In the genomic region with DNA sequence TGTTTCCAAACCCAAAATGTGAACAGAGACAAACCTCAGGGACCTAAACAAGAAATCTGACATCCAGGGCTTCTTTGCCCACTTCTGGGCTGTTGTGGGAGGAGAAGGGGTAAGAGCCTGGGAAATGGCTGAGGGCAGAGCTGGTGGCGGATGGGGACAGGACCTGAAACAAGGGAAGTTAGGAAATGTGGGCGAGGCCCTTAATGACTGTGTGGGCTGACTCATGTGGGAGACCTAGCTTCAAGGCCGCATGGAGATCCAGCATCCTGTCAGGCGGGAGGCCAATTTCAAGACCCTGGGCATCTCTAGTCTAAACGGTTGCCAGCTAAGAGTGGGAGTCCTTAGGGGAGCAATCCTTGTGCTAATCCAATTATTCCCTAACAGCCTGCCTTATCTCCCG, we compare ENCODE assay signal across 2 cellular contexts.
A peak's percentile ranks its signal among the peaks of the same experiment; 100 is the strongest.
TF ChIP-seq lines count a peak whose summit lies in the region.

No MANE protein-coding gene starts in this region.

TF ChIP-seq in K562, 482 proteins besides CTCF, POLR2A, EP300 and RAD21:
- no peak for TF ChIP-seq ZNF165 (CRISPR knock-in tag; IDR thresholded peaks at IDR 0.05; ENCODE audit: borderline replicate concordance)
- no peak for TF ChIP-seq MAFF (IDR thresholded peaks at IDR 0.05; ENCODE audit: low read length)
- TF ChIP-seq TAF7 (tag; IDR thresholded peaks at IDR 0.05) = no peak
- no peak for TF ChIP-seq CC2D1A (IDR thresholded peaks at IDR 0.05)
- TF ChIP-seq, protein P1, sequence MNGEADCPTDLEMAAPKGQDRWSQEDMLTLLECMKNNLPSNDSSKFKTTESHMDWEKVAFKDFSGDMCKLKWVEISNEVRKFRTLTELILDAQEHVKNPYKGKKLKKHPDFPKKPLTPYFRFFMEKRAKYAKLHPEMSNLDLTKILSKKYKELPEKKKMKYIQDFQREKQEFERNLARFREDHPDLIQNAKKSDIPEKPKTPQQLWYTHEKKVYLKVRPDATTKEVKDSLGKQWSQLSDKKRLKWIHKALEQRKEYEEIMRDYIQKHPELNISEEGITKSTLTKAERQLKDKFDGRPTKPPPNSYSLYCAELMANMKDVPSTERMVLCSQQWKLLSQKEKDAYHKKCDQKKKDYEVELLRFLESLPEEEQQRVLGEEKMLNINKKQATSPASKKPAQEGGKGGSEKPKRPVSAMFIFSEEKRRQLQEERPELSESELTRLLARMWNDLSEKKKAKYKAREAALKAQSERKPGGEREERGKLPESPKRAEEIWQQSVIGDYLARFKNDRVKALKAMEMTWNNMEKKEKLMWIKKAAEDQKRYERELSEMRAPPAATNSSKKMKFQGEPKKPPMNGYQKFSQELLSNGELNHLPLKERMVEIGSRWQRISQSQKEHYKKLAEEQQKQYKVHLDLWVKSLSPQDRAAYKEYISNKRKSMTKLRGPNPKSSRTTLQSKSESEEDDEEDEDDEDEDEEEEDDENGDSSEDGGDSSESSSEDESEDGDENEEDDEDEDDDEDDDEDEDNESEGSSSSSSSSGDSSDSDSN (IDR thresholded peaks at IDR 0.05; ENCODE audit: borderline replicate concordance in 1 of 2, low read depth in 2 of 2, low read length in 2 of 2) = no peak
- TF ChIP-seq, protein P2, sequence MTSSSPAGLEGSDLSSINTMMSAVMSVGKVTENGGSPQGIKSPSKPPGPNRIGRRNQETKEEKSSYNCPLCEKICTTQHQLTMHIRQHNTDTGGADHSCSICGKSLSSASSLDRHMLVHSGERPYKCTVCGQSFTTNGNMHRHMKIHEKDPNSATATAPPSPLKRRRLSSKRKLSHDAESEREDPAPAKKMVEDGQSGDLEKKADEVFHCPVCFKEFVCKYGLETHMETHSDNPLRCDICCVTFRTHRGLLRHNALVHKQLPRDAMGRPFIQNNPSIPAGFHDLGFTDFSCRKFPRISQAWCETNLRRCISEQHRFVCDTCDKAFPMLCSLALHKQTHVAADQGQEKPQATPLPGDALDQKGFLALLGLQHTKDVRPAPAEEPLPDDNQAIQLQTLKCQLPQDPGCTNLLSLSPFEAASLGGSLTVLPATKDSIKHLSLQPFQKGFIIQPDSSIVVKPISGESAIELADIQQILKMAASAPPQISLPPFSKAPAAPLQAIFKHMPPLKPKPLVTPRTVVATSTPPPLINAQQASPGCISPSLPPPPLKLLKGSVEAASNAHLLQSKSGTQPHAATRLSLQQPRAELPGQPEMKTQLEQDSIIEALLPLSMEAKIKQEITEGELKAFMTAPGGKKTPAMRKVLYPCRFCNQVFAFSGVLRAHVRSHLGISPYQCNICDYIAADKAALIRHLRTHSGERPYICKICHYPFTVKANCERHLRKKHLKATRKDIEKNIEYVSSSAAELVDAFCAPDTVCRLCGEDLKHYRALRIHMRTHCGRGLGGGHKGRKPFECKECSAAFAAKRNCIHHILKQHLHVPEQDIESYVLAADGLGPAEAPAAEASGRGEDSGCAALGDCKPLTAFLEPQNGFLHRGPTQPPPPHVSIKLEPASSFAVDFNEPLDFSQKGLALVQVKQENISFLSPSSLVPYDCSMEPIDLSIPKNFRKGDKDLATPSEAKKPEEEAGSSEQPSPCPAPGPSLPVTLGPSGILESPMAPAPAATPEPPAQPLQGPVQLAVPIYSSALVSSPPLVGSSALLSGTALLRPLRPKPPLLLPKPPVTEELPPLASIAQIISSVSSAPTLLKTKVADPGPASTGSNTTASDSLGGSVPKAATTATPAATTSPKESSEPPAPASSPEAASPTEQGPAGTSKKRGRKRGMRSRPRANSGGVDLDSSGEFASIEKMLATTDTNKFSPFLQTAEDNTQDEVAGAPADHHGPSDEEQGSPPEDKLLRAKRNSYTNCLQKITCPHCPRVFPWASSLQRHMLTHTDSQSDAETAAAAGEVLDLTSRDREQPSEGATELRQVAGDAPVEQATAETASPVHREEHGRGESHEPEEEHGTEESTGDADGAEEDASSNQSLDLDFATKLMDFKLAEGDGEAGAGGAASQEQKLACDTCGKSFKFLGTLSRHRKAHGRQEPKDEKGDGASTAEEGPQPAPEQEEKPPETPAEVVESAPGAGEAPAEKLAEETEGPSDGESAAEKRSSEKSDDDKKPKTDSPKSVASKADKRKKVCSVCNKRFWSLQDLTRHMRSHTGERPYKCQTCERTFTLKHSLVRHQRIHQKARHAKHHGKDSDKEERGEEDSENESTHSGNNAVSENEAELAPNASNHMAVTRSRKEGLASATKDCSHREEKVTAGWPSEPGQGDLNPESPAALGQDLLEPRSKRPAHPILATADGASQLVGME (CRISPR knock-in tag; IDR thresholded peaks at IDR 0.05) = no peak
- TF ChIP-seq CREBBP (IDR thresholded peaks at IDR 0.05; ENCODE audit: low read depth, low read length) = no peak
- no peak for TF ChIP-seq GTF2A2 (tag; IDR thresholded peaks at IDR 0.05)
- TF ChIP-seq MEF2D (tag; conservative IDR thresholded peaks at IDR 0.05; ENCODE audit: low read depth) = no peak
- no peak for TF ChIP-seq ESRRB (CRISPR knock-in tag; IDR thresholded peaks at IDR 0.05; ENCODE audit: borderline replicate concordance)
- 0 out of 2 replicates have a peak, but pooled peaks have one; percentile 27 for TF ChIP-seq JUND (IDR thresholded peaks at IDR 0.05; ENCODE audit: borderline replicate concordance, low read depth, low read length)
- no peak; the same call in 2 of the 3 replicates for TF ChIP-seq JUND (tag; IDR thresholded peaks at IDR 0.05; ENCODE audit: borderline replicate concordance, low read depth, low read length)
- peak; percentile 67 for TF ChIP-seq FOSL1 (tag; conservative IDR thresholded peaks at IDR 0.05)
- TF ChIP-seq ZNF174 (CRISPR knock-in tag; IDR thresholded peaks at IDR 0.05) = no peak
- TF ChIP-seq CBX3 (IDR thresholded peaks at IDR 0.05; ENCODE audit: borderline replicate concordance in 1 of 2, low read length in 2 of 2) = no peak

TF ChIP-seq in HepG2, 621 proteins besides CTCF, POLR2A, EP300 and RAD21 (continues in another document):
- TF ChIP-seq ZBTB8A (CRISPR knock-in tag; IDR thresholded peaks at IDR 0.05; ENCODE audit: borderline replicate concordance, low read depth) = no peak
- TF ChIP-seq MXI1 (IDR thresholded peaks at IDR 0.05; ENCODE audit: borderline replicate concordance, low read depth, low read length) = no peak
- no peak for TF ChIP-seq PRPF4 (IDR thresholded peaks at IDR 0.05; ENCODE audit: low read depth, low read length, poor library complexity, severe bottlenecking)
- no peak for TF ChIP-seq ZSCAN30 (CRISPR knock-in tag; IDR thresholded peaks at IDR 0.05)
- TF ChIP-seq, protein P3, sequence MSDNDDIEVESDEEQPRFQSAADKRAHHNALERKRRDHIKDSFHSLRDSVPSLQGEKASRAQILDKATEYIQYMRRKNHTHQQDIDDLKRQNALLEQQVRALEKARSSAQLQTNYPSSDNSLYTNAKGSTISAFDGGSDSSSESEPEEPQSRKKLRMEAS (IDR thresholded peaks at IDR 0.05) = peak; percentile 54; the same call in 1 of the 2 replicates
- peak; percentile 34 for TF ChIP-seq XRCC5 (optimal IDR thresholded peaks at IDR 0.05; ENCODE audit: low read length)
- TF ChIP-seq TSC22D2 (CRISPR knock-in tag; IDR thresholded peaks at IDR 0.05; ENCODE audit: borderline replicate concordance) = no peak
- TF ChIP-seq ATF1 (CRISPR knock-in tag; IDR thresholded peaks at IDR 0.05) = no peak
- no peak for TF ChIP-seq ZSCAN21 (CRISPR knock-in tag; IDR thresholded peaks at IDR 0.05; ENCODE audit: borderline replicate concordance)
- TF ChIP-seq JUN (CRISPR knock-in tag; IDR thresholded peaks at IDR 0.05) = no peak
- no peak for TF ChIP-seq RARG (CRISPR knock-in tag; IDR thresholded peaks at IDR 0.05; ENCODE audit: low read depth)
- peak; percentile 37; the same call in 1 of the 2 replicates for TF ChIP-seq SOX5 (CRISPR knock-in tag; IDR thresholded peaks at IDR 0.05; ENCODE audit: borderline replicate concordance)
- TF ChIP-seq DR1 (CRISPR knock-in tag; IDR thresholded peaks at IDR 0.05) = no peak
- TF ChIP-seq, protein P4, sequence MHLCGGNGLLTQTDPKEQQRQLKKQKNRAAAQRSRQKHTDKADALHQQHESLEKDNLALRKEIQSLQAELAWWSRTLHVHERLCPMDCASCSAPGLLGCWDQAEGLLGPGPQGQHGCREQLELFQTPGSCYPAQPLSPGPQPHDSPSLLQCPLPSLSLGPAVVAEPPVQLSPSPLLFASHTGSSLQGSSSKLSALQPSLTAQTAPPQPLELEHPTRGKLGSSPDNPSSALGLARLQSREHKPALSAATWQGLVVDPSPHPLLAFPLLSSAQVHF (CRISPR knock-in tag; IDR thresholded peaks at IDR 0.05) = no peak
- TF ChIP-seq MAZ (IDR thresholded peaks at IDR 0.05; ENCODE audit: borderline replicate concordance, low read depth, low read length) = 0 out of 2 replicates have a peak, but pooled peaks have one; percentile 15
- no peak for TF ChIP-seq MAZ (CRISPR knock-in tag; IDR thresholded peaks at IDR 0.05; ENCODE audit: low read depth)
- TF ChIP-seq ZNF331 (CRISPR knock-in tag; IDR thresholded peaks at IDR 0.05) = no peak
- TF ChIP-seq, protein P5, sequence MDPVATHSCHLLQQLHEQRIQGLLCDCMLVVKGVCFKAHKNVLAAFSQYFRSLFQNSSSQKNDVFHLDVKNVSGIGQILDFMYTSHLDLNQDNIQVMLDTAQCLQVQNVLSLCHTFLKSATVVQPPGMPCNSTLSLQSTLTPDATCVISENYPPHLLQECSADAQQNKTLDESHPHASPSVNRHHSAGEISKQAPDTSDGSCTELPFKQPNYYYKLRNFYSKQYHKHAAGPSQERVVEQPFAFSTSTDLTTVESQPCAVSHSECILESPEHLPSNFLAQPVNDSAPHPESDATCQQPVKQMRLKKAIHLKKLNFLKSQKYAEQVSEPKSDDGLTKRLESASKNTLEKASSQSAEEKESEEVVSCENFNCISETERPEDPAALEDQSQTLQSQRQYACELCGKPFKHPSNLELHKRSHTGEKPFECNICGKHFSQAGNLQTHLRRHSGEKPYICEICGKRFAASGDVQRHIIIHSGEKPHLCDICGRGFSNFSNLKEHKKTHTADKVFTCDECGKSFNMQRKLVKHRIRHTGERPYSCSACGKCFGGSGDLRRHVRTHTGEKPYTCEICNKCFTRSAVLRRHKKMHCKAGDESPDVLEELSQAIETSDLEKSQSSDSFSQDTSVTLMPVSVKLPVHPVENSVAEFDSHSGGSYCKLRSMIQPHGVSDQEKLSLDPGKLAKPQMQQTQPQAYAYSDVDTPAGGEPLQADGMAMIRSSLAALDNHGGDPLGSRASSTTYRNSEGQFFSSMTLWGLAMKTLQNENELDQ (CRISPR knock-in tag; IDR thresholded peaks at IDR 0.05; ENCODE audit: borderline replicate concordance) = no peak
- no peak for TF ChIP-seq ZKSCAN5 (CRISPR knock-in tag; IDR thresholded peaks at IDR 0.05)
- TF ChIP-seq NFKB2 (CRISPR knock-in tag; IDR thresholded peaks at IDR 0.05; ENCODE audit: borderline replicate concordance) = no peak
- TF ChIP-seq CENPT (CRISPR knock-in tag; IDR thresholded peaks at IDR 0.05; ENCODE audit: low read depth) = no peak
- TF ChIP-seq, protein P6, sequence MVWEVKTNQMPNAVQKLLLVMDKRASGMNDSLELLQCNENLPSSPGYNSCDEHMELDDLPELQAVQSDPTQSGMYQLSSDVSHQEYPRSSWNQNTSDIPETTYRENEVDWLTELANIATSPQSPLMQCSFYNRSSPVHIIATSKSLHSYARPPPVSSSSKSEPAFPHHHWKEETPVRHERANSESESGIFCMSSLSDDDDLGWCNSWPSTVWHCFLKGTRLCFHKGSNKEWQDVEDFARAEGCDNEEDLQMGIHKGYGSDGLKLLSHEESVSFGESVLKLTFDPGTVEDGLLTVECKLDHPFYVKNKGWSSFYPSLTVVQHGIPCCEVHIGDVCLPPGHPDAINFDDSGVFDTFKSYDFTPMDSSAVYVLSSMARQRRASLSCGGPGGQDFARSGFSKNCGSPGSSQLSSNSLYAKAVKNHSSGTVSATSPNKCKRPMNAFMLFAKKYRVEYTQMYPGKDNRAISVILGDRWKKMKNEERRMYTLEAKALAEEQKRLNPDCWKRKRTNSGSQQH (CRISPR knock-in tag; IDR thresholded peaks at IDR 0.05; ENCODE audit: low read depth) = no peak
- no peak for TF ChIP-seq HHEX (CRISPR knock-in tag; IDR thresholded peaks at IDR 0.05)
- no peak for TF ChIP-seq MED1 (CRISPR knock-in tag; IDR thresholded peaks at IDR 0.05)
- no peak for TF ChIP-seq ZNF382 (CRISPR knock-in tag; IDR thresholded peaks at IDR 0.05; ENCODE audit: borderline replicate concordance)
- no peak for TF ChIP-seq GABPA (IDR thresholded peaks at IDR 0.05; ENCODE audit: low read depth, low read length)
- TF ChIP-seq GABPA (CRISPR knock-in tag; IDR thresholded peaks at IDR 0.05; ENCODE audit: low read depth) = 0 out of 2 replicates have a peak, but pooled peaks have one; percentile 20
- TF ChIP-seq, protein P7, sequence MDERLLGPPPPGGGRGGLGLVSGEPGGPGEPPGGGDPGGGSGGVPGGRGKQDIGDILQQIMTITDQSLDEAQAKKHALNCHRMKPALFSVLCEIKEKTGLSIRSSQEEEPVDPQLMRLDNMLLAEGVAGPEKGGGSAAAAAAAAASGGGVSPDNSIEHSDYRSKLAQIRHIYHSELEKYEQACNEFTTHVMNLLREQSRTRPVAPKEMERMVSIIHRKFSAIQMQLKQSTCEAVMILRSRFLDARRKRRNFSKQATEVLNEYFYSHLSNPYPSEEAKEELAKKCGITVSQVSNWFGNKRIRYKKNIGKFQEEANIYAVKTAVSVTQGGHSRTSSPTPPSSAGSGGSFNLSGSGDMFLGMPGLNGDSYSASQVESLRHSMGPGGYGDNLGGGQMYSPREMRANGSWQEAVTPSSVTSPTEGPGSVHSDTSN (CRISPR knock-in tag; IDR thresholded peaks at IDR 0.05) = no peak
- TF ChIP-seq, protein P8, sequence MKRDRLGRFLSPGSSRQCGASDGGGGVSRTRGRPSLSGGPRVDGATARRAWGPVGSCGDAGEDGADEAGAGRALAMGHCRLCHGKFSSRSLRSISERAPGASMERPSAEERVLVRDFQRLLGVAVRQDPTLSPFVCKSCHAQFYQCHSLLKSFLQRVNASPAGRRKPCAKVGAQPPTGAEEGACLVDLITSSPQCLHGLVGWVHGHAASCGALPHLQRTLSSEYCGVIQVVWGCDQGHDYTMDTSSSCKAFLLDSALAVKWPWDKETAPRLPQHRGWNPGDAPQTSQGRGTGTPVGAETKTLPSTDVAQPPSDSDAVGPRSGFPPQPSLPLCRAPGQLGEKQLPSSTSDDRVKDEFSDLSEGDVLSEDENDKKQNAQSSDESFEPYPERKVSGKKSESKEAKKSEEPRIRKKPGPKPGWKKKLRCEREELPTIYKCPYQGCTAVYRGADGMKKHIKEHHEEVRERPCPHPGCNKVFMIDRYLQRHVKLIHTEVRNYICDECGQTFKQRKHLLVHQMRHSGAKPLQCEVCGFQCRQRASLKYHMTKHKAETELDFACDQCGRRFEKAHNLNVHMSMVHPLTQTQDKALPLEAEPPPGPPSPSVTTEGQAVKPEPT (CRISPR knock-in tag; IDR thresholded peaks at IDR 0.05; ENCODE audit: low read depth) = no peak
- TF ChIP-seq ZNF235 (CRISPR knock-in tag; IDR thresholded peaks at IDR 0.05; ENCODE audit: borderline replicate concordance) = no peak
- no peak for TF ChIP-seq SPEN (CRISPR knock-in tag; IDR thresholded peaks at IDR 0.05; ENCODE audit: low read depth)
- no peak for TF ChIP-seq SP4 (CRISPR knock-in tag; IDR thresholded peaks at IDR 0.05)
- TF ChIP-seq ZNF251 (CRISPR knock-in tag; IDR thresholded peaks at IDR 0.05) = no peak
- no peak for TF ChIP-seq ZNF883 (CRISPR knock-in tag; IDR thresholded peaks at IDR 0.05; ENCODE audit: not compliant biosample characterization)
- no peak for TF ChIP-seq ZBTB1 (CRISPR knock-in tag; IDR thresholded peaks at IDR 0.05; ENCODE audit: borderline replicate concordance)
